In genomic region chr12:107372229-107372658, GRCh38 we compare ENCODE assay signal across 10 cellular contexts.
DNase-seq lines count a peak whose midpoint lies in the region; ATAC-seq and TF ChIP-seq lines count a peak whose summit lies in the region.
"Had no signal": no experiment of that assay in that cellular context is flagged by ENCODE, and none has a peak within 500 bp of the region (broad histone marks: within the 10 kb centered on the region; RNA-seq: fewer than 3 reads in every experiment).

No MANE protein-coding gene starts in this region.

- peaks cover 46 to 71% of the 10 kb centered on the region in 2 donors for H3K4me1 Mint-ChIP-seq in natural killer cell
- peaks cover 8% of the 10 kb centered on the region for H3K4me1 Mint-ChIP-seq in mesothelial cell of epicardium

- TF ChIP-seq CTCF in natural killer cell (IDR thresholded peaks at IDR 0.05) = no peak
- TF ChIP-seq CTCF in mesothelial cell of epicardium (IDR thresholded peaks at IDR 0.05; ENCODE audit: unreplicated experiment) = no peak

- H3K9me3 Mint-ChIP-seq in natural killer cell (no peaks in the 10 kb centered on the region), mesothelial cell of epicardium (no peaks in the 10 kb centered on the region)

- no peaks in the 10 kb centered on the region for H4K20me1 ChIP-seq in GM23248 (ENCODE audit: insufficient read depth)

- H3K27ac Mint-ChIP-seq in natural killer cell (peak overlapping the region; percentile 72 to 76), mesothelial cell of epicardium (no peak overlapping the region)
- H3K27ac Mint-ChIP-seq: HFFc6 had no signal

- H3K27me3 Mint-ChIP-seq in natural killer cell (ENCODE audit: low read depth in 2 of 2) (no peaks in the 10 kb centered on the region), mesothelial cell of epicardium (ENCODE audit: low read depth) (peaks cover 21% of the 10 kb centered on the region)

- no peak overlapping the region for H3K9ac ChIP-seq in GM23248

- in situ Hi-C loops in GM23248 (cut with MboI) = no loop called here

- DNase-seq in GM23248 (peak; percentile 29), T follicular helper cell (ENCODE audit: low read depth) (peak; percentile 25), amniotic epithelial cell (ENCODE audit: low read depth) (peak; percentile 74), natural killer cell (peak; percentile 19), mesothelial cell of epicardium (ENCODE audit: low spot score in 2 of 2, unreplicated experiment in 2 of 2) (no peak), posterior vena cava (ENCODE audit: low spot score) (no peak)
- DNase-seq: colonic mucosa, HFFc6, NCI-H510A had no signal

- H2AFZ ChIP-seq in GM23248 = no peak overlapping the region

- H3K9me3 ChIP-seq in GM23248 (ENCODE audit: low read depth) = no peaks in the 10 kb centered on the region
- H3K9me3 ChIP-seq: colonic mucosa had no signal

- no peaks in the 10 kb centered on the region for H3K27me3 ChIP-seq in GM23248 (replicated peaks; ENCODE audit: insufficient read depth)
- H3K27me3 ChIP-seq: colonic mucosa had no signal

- H3K4me3 Mint-ChIP-seq in natural killer cell (peak overlapping the region; percentile 47), mesothelial cell of epicardium (no peak overlapping the region)
- H3K4me3 Mint-ChIP-seq: HFFc6 had no signal

- ATAC-seq in natural killer cell (peak; percentile 61 to 76 (median 72)), HG03432 (IDR thresholded peaks at IDR 0.05; ENCODE audit: unreplicated experiment) (no peak)

- H3K4me3 ChIP-seq in GM23248 = no peak overlapping the region
- H3K4me3 ChIP-seq: colonic mucosa had no signal

- intact Hi-C loops in natural killer cell (cut with micrococcal nuclease) = no loop called here
- intact Hi-C loops in posterior vena cava (cut with DNase I) = no loop called here

- no peaks in the 10 kb centered on the region for H3K9me2 ChIP-seq in GM23248 (ENCODE audit: insufficient read depth)

- no peak overlapping the region for H3K27ac ChIP-seq in GM23248
- H3K27ac ChIP-seq: colonic mucosa had no signal

- no peaks in the 10 kb centered on the region for H3K36me3 Mint-ChIP-seq in natural killer cell
- H3K36me3 Mint-ChIP-seq in mesothelial cell of epicardium = no peaks in the 10 kb centered on the region

- 75 to 82% methylated on average over 5 of the region's 5 CpGs for WGBS in GM23248 (ENCODE audit: low coverage in 1 of 2, low lambda C conversion rate in 2 of 2, missing lambda C conversion rate in 2 of 2), 2 experiments

- H3K36me3 ChIP-seq in GM23248 (ENCODE audit: low read depth) = no peaks in the 10 kb centered on the region
- H3K36me3 ChIP-seq: colonic mucosa had no signal

- no peaks in the 10 kb centered on the region for H3F3A ChIP-seq in GM23248 (ENCODE audit: insufficient read depth)

- no peak overlapping the region for H3K4me2 ChIP-seq in GM23248 (ENCODE audit: unreplicated experiment)

- no peaks in the 10 kb centered on the region for H3K4me1 ChIP-seq in GM23248 (ENCODE audit: insufficient read depth)
- H3K4me1 ChIP-seq: colonic mucosa had no signal

- no peaks in the 10 kb centered on the region for H3K79me2 ChIP-seq in GM23248 (ENCODE audit: insufficient read depth)

Comparison
In these comparisons a context has a peak if more than half of its experiments do, and no peak if none do; other contexts are left out.
1. DNase-seq: peak in GM23248 (single experiment), T follicular helper cell (single experiment), amniotic epithelial cell (single experiment) and natural killer cell (single experiment); none in mesothelial cell of epicardium (0 of 2) and posterior vena cava (single experiment).